Comparison of ENCODE assay signal across 21 cellular contexts in genomic region chr22:49693416-49693815, GRCh38.
DNase-seq lines count a peak whose midpoint lies in the region; ATAC-seq, FAIRE-seq and TF ChIP-seq lines count a peak whose summit lies in the region.
"Had no signal": no experiment of that assay in that cellular context is flagged by ENCODE, and none has a peak within 500 bp of the region (broad histone marks: within the 10 kb centered on the region; RNA-seq: fewer than 3 reads in every experiment).

No MANE protein-coding gene starts in this region.

- H3K4ac ChIP-seq in neuronal stem cell (ENCODE audit: low read length) = no peak overlapping the region

- peak; percentile 12 for DNase-seq in D341Med (ENCODE audit: low spot score)
- no peak for DNase-seq in K562 (ENCODE audit: extremely low read depth in 1 of 4, low spot score in 3 of 4)
- no peak for DNase-seq in neuronal stem cell (ENCODE audit: low spot score)
- DNase-seq in stimulated activated naive CD8-positive, alpha-beta T cell treated with anti-CD3 and anti-CD28 coated beads, Interleukin-15, amount 100 ng/mL, for 72 hours = no peak
- DNase-seq in Calu3 = no peak
- no peak for DNase-seq in GM13976 (ENCODE audit: low spot score)
- DNase-seq: ACHN; AML-193; CD4-positive, CD25-positive, alpha-beta regulatory T cell; DMS79; KG1; NCI-H1048; NCI-H146; NCI-H2107; NCI-H226; NCI-H524 treated with DMSO at 0.1 percent for 48 hours; SHP77; SK-N-SH had no signal

- H3K4me3 Mint-ChIP-seq in stimulated activated naive CD8-positive, alpha-beta T cell treated with anti-CD3 and anti-CD28 coated beads, Interleukin-15, amount 100 ng/mL, for 72 hours = no peak overlapping the region
- H3K4me3 Mint-ChIP-seq in Calu3 (ENCODE audit: low read depth, unreplicated experiment) = no peak overlapping the region
- H3K4me3 Mint-ChIP-seq: CD4-positive, CD25-positive, alpha-beta regulatory T cell had no signal

- H3K9ac ChIP-seq in K562 (ENCODE audit: insufficient read depth in 1 of 2, low read depth in 2 of 2, low read length in 2 of 2) = no peak overlapping the region
- peak overlapping the region; percentile 21 for H3K9ac ChIP-seq in neuronal stem cell (ENCODE audit: low read depth, low read length, poor library complexity)
- H3K9ac ChIP-seq: SK-N-SH had no signal

- H3K36me3 Mint-ChIP-seq in Calu3 (ENCODE audit: insufficient read depth, unreplicated experiment) = no peaks in the 10 kb centered on the region
- H3K36me3 Mint-ChIP-seq: CD4-positive, CD25-positive, alpha-beta regulatory T cell had no signal

- H3K4me1 ChIP-seq in K562 (replicated peaks in 1 of 2; ENCODE audit: control insufficient read depth in 2 of 2, insufficient read depth in 2 of 2, low read length in 2 of 2) = peaks cover 0 to 5% of the 10 kb centered on the region in 2 experiments; a peak in 3 of 5 replicates
- no peaks in the 10 kb centered on the region for H3K4me1 ChIP-seq in neuronal stem cell (ENCODE audit: control insufficient read depth in 2 of 2, insufficient read depth in 1 of 2, low read depth in 1 of 2, low read length in 2 of 2)

- H4K8ac ChIP-seq in neuronal stem cell (ENCODE audit: low read depth, low read length) = no peak overlapping the region

- H2BK15ac ChIP-seq in neuronal stem cell (ENCODE audit: low read length) = peak overlapping the region; percentile 39

- H3K4me2 ChIP-seq in K562 (ENCODE audit: insufficient read depth, low read length) = no peak overlapping the region
- H3K4me2 ChIP-seq in neuronal stem cell (ENCODE audit: insufficient read depth, low read length, poor library complexity, severe bottlenecking) = no peak overlapping the region
- H3K4me2 ChIP-seq: SK-N-SH had no signal

- peaks cover 0 to 25% of the 10 kb centered on the region in 2 donors for H3K9me3 Mint-ChIP-seq in stimulated activated naive CD8-positive, alpha-beta T cell treated with anti-CD3 and anti-CD28 coated beads, Interleukin-15, amount 100 ng/mL, for 72 hours
- peaks cover 6% of the 10 kb centered on the region for H3K9me3 Mint-ChIP-seq in Calu3 (ENCODE audit: low read depth, unreplicated experiment)

- H3K27ac Mint-ChIP-seq in stimulated activated naive CD8-positive, alpha-beta T cell treated with anti-CD3 and anti-CD28 coated beads, Interleukin-15, amount 100 ng/mL, for 72 hours = peak overlapping the region in 1 of 2 donors; percentile 82
- H3K27ac Mint-ChIP-seq in Calu3 (ENCODE audit: unreplicated experiment) = no peak overlapping the region
- H3K27ac Mint-ChIP-seq: CD4-positive, CD25-positive, alpha-beta regulatory T cell had no signal

- H3K27ac ChIP-seq in K562 (ENCODE audit: extremely low read depth, low read depth, low read length) (no peak overlapping the region), neuronal stem cell (replicated peaks; ENCODE audit: low read length) (no peak overlapping the region)

- no TSS peak for BruUV-seq in K562 (replicated peaks; lab: Mats Ljungman, UMichigan)
- BruUV-seq in Calu3 (replicated peaks; lab: Mats Ljungman, UMichigan) = no TSS peak

- no peak for TF ChIP-seq POLR2A in K562 (conservative IDR thresholded peaks at IDR 0.05)

- no peak overlapping the region for H2BK5ac ChIP-seq in neuronal stem cell (ENCODE audit: low read length)

- no peak for TF ChIP-seq RAD21 in K562 (CRISPR knock-in tag; conservative IDR thresholded peaks at IDR 0.05 in 1 of 2, IDR thresholded peaks at IDR 0.05 in 1 of 2)

- H3K9me3 ChIP-seq in K562 (replicated peaks; ENCODE audit: control insufficient read depth, insufficient read depth, low read depth, low read length) (no peaks in the 10 kb centered on the region; the same call in 1 of the 2 replicates), neuronal stem cell (replicated peaks in 1 of 2; ENCODE audit: control insufficient read depth in 2 of 2, insufficient read depth in 1 of 2, low read depth in 1 of 2, low read length in 2 of 2) (peaks cover 0 to 17% of the 10 kb centered on the region in 2 donors)
- H3K9me3 ChIP-seq: SK-N-SH had no signal

- no peaks in the 10 kb centered on the region for H3K36me3 ChIP-seq in K562 (ENCODE audit: control insufficient read depth, insufficient read depth, low read length)
- H3K36me3 ChIP-seq in neuronal stem cell (replicated peaks in 1 of 2; ENCODE audit: control insufficient read depth in 2 of 2, insufficient read depth in 2 of 2, low read length in 2 of 2) = peaks cover 0 to 2% of the 10 kb centered on the region in 2 donors

- H3K4me3 ChIP-seq in K562 = no peak overlapping the region
- peak overlapping the region in 1 of 2 donors; percentile 38 for H3K4me3 ChIP-seq in neuronal stem cell (ENCODE audit: low read length in 2 of 2)

- in situ Hi-C loops in K562 (cut with MboI) = no loop called here
- in situ Hi-C loops in GM13976 (cut with MboI; ENCODE audit: low sequenced_read_pairs, unreplicated experiment) = no loop called here

- no peak overlapping the region for H2BK12ac ChIP-seq in neuronal stem cell (ENCODE audit: low read length)

- CTCF ChIA-PET in K562 (lab: Yijun Ruan, JAX; ENCODE audit: low intra/inter-chr PET ratio) = no interaction called here
- CTCF ChIA-PET in Calu3 (lab: Charles Lee) = no interaction called here

- TF ChIP-seq CTCF in K562 (IDR thresholded peaks at IDR 0.05 in 2 of 3, conservative IDR thresholded peaks at IDR 0.05 in 1 of 3; ENCODE audit: insufficient read depth in 2 of 3, low read depth in 1 of 3, low read length in 3 of 3) (no peak), Calu3 (IDR thresholded peaks at IDR 0.05; ENCODE audit: unreplicated experiment) (no peak), GM13976 (IDR thresholded peaks at IDR 0.05; ENCODE audit: borderline replicate concordance, control extremely low read depth, extremely low read depth, insufficient read depth, missing control alignments) (no peak)

- H2AFZ ChIP-seq in K562 (ENCODE audit: low read depth, low read length) (no peak overlapping the region), neuronal stem cell (ENCODE audit: low read length) (no peak overlapping the region)

- H4K91ac ChIP-seq in neuronal stem cell (ENCODE audit: low read depth, low read length, poor library complexity) = no peak overlapping the region

- POLR2A ChIA-PET in K562 (lab: Yijun Ruan, JAX) = interaction anchor here (0.6 kb wide), 1 partner anchor 11 kb away, joined by 4 read pairs; no protein-coding TSS in a partner anchor

- TF ChIP-seq EP300 in K562 (IDR thresholded peaks at IDR 0.05; ENCODE audit: low read length) = no peak

- H4K20me1 ChIP-seq in K562 (replicated peaks; ENCODE audit: control insufficient read depth, insufficient read depth, low read length) = no peaks in the 10 kb centered on the region

- no peak overlapping the region for H2AK5ac ChIP-seq in neuronal stem cell (ENCODE audit: low read depth, low read length)

- peak overlapping the region; percentile 17 for H3K23ac ChIP-seq in neuronal stem cell (ENCODE audit: low read depth, low read length, poor library complexity)

- H3K14ac ChIP-seq in neuronal stem cell (ENCODE audit: low read length) = peak overlapping the region; percentile 17

- no peak for ATAC-seq in K562
- ATAC-seq in stimulated activated naive CD8-positive, alpha-beta T cell treated with anti-CD3 and anti-CD28 coated beads, Interleukin-15, amount 100 ng/mL, for 72 hours = peak; percentile 18
- ATAC-seq in GM21619 (IDR thresholded peaks at IDR 0.05; ENCODE audit: unreplicated experiment) = no peak

- peak overlapping the region; percentile 71 for H3K18ac ChIP-seq in neuronal stem cell (ENCODE audit: low read length)

- 15% methylated on average over 5 of the region's 11 CpGs for WGBS in K562 (ENCODE audit: insufficient coverage, low coverage, missing lambda C conversion rate)
- WGBS in neuronal stem cell (ENCODE audit: extremely low coverage in 2 of 2, insufficient read length in 2 of 2, insufficient replicate concordance in 1 of 2), 2 donors = no CpG with 5 or more reads among the region's 11 CpGs

- FAIRE-seq in K562 (lab: Jason Lieb, UNC) = no peak
- FAIRE-seq: D721Med, RCC 7860 had no signal

- H3K9me1 ChIP-seq in K562 (ENCODE audit: control insufficient read depth, insufficient read depth, low read length) = no peaks in the 10 kb centered on the region

- H2BK120ac ChIP-seq in neuronal stem cell (ENCODE audit: low read depth, low read length) = no peak overlapping the region

- peaks cover 11 to 45% of the 10 kb centered on the region in 2 experiments; a peak in 4 of 5 replicates for H3K27me3 ChIP-seq in K562 (ENCODE audit: control insufficient read depth in 2 of 2, insufficient read depth in 2 of 2, low read length in 2 of 2)
- peaks cover 0 to 6% (median 0%) of the 10 kb centered on the region in 3 experiments for H3K27me3 ChIP-seq in neuronal stem cell (ENCODE audit: control insufficient read depth in 3 of 3, insufficient read depth in 3 of 3, low read depth in 1 of 3, low read length in 3 of 3)

- intact Hi-C loops in K562 (cut with micrococcal nuclease) = no loop called here
- intact Hi-C loops in Calu3 (cut with micrococcal nuclease; ENCODE audit: unreplicated experiment) = no loop called here

- peaks cover 4% of the 10 kb centered on the region for H3K79me1 ChIP-seq in neuronal stem cell (ENCODE audit: low read depth, low read length)

- no peaks in the 10 kb centered on the region for H3K4me1 Mint-ChIP-seq in stimulated activated naive CD8-positive, alpha-beta T cell treated with anti-CD3 and anti-CD28 coated beads, Interleukin-15, amount 100 ng/mL, for 72 hours
- no peaks in the 10 kb centered on the region for H3K4me1 Mint-ChIP-seq in Calu3 (ENCODE audit: low read depth, unreplicated experiment)

- H3K27me3 Mint-ChIP-seq in stimulated activated naive CD8-positive, alpha-beta T cell treated with anti-CD3 and anti-CD28 coated beads, Interleukin-15, amount 100 ng/mL, for 72 hours = peaks cover 18% of the 10 kb centered on the region
- H3K27me3 Mint-ChIP-seq in Calu3 (ENCODE audit: unreplicated experiment) = peaks cover 74% of the 10 kb centered on the region

- no peaks in the 10 kb centered on the region for H3K79me2 ChIP-seq in K562 (ENCODE audit: control insufficient read depth, insufficient read depth, low read length)

TF ChIP-seq in K562, 482 proteins besides CTCF, POLR2A, EP300 and RAD21 (continues in another document):
- TF ChIP-seq ZNF165 (CRISPR knock-in tag; IDR thresholded peaks at IDR 0.05; ENCODE audit: borderline replicate concordance) = no peak
- no peak for TF ChIP-seq PRMT5 (CRISPR knock-in tag; IDR thresholded peaks at IDR 0.05)
- TF ChIP-seq ZNF551 (CRISPR knock-in tag; IDR thresholded peaks at IDR 0.05) = no peak
- no peak for TF ChIP-seq USF1 (CRISPR knock-in tag; IDR thresholded peaks at IDR 0.05)
- TF ChIP-seq CC2D1A (IDR thresholded peaks at IDR 0.05) = no peak
